Comparison of ENCODE assay signal across 18 cellular contexts in the genomic region with DNA sequence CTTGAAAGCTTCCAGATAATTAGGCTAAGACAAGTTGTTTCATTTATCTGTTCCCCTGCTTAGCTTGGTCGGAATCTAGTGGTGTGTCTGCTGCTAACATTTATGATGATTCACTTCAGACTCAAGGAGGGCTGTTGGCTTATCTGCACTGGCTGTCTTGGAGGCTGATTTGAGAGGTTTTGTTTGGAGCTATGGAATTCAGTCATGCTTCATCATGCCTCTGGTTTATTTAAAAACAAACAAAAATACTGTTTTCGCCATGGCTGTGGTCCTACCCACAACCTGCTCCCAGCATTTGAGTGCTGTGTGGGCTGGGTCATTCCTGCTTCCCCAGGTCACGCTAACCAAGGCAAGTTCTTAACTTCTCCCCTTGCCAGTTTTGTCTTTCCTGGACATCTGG. TPM values are rescaled to one million over a fixed set of nuclear protein-coding genes. Genes with fewer than 3 reads are reported as not detected.
DNase-seq lines count a peak whose midpoint lies in the region; ATAC-seq, FAIRE-seq and TF ChIP-seq lines count a peak whose summit lies in the region.
"Had no signal": no experiment of that assay in that cellular context is flagged by ENCODE, and none has a peak within 500 bp of the region (broad histone marks: within the 10 kb centered on the region; RNA-seq: fewer than 3 reads in every experiment).

No MANE protein-coding gene starts in this region.

- 85 to 95% (median 90%) methylated on average over 3 of the region's 3 CpGs for WGBS in small intestine, 3 donors

- FAIRE-seq in small intestine (lab: Jason Lieb, UNC), result no peak
- FAIRE-seq: pancreas had no signal

- no peak overlapping the region for H3K27ac Mint-ChIP-seq in osteocyte (ENCODE audit: unreplicated experiment)
- H3K27ac Mint-ChIP-seq: stimulated activated effector memory CD8-positive, alpha-beta T cell treated with anti-CD3 and anti-CD28 coated beads, Interleukin-12 subunit alpha, Interleukin-12 subunit beta, amount 100 ng/mL, for 72 hours had no signal

- H3K27ac ChIP-seq in small intestine (ENCODE audit: low read depth in 1 of 2, low read length in 1 of 2), result no peak overlapping the region
- H3K27ac ChIP-seq in PC-3 (ENCODE audit: low read length), result no peak overlapping the region
- H3K27ac ChIP-seq: BLaER1, body of pancreas, pancreas, PC-9, VCaP had no signal

- no TSS peak for BruUV-seq in PC-3 (replicated peaks; lab: Mats Ljungman, UMichigan)

- no peaks in the 10 kb centered on the region for H3K9me3 Mint-ChIP-seq in osteocyte (ENCODE audit: unreplicated experiment)
- H3K9me3 Mint-ChIP-seq: stimulated activated effector memory CD8-positive, alpha-beta T cell treated with anti-CD3 and anti-CD28 coated beads, Interleukin-12 subunit alpha, Interleukin-12 subunit beta, amount 100 ng/mL, for 72 hours had no signal

- H3K4me3 Mint-ChIP-seq in osteocyte (ENCODE audit: unreplicated experiment), result no peak overlapping the region
- H3K4me3 Mint-ChIP-seq: stimulated activated effector memory CD8-positive, alpha-beta T cell treated with anti-CD3 and anti-CD28 coated beads, Interleukin-12 subunit alpha, Interleukin-12 subunit beta, amount 100 ng/mL, for 72 hours had no signal

- no peak overlapping the region for H3K9ac ChIP-seq in PC-3 (ENCODE audit: low read length)
- H3K9ac ChIP-seq: BLaER1 had no signal

- CTCF ChIA-PET in PC-3 (lab: Charles Lee), result no interaction called here

- TF ChIP-seq CTCF in osteocyte (IDR thresholded peaks at IDR 0.05) (no peak), PC-3 (conservative IDR thresholded peaks at IDR 0.05; ENCODE audit: low read depth, low read length) (no peak)

- no peaks in the 10 kb centered on the region for H3K79me2 ChIP-seq in PC-3 (ENCODE audit: low read length)

- peak; percentile 83 for DNase-seq in AG08396 (ENCODE audit: low spot score)
- peak; percentile 83 for DNase-seq in HCEC 1CT
- peak; percentile 79 for DNase-seq in astrocyte of the hippocampus (ENCODE audit: low read depth, low spot score)
- DNase-seq in hepatic stellate cell (ENCODE audit: low spot score), result peak; percentile 90
- DNase-seq in small intestine, result no peak
- no peak for DNase-seq in osteocyte (ENCODE audit: extremely low spot score, unreplicated experiment)
- no peak for DNase-seq in PC-3
- DNase-seq: body of pancreas, DMS79, NCI-H187, NCI-H524, pancreas, PC-9 had no signal

- H3K27me3 ChIP-seq in small intestine (ENCODE audit: control insufficient read depth in 2 of 2, insufficient read depth in 2 of 2, low read length in 2 of 2) (no peaks in the 10 kb centered on the region), PC-3 (ENCODE audit: low read length) (no peaks in the 10 kb centered on the region)
- H3K27me3 ChIP-seq: BLaER1, body of pancreas, pancreas had no signal

- H3K4me1 ChIP-seq in small intestine (ENCODE audit: control insufficient read depth in 2 of 2, insufficient read depth in 1 of 2, low read depth in 1 of 2, low read length in 1 of 2) (no peaks in the 10 kb centered on the region), PC-3 (ENCODE audit: insufficient read depth, low read length) (no peaks in the 10 kb centered on the region)
- H3K4me1 ChIP-seq: body of pancreas, pancreas had no signal

- no peaks in the 10 kb centered on the region for H3K27me3 Mint-ChIP-seq in osteocyte (ENCODE audit: unreplicated experiment)

- H2AFZ ChIP-seq in PC-3 (ENCODE audit: low read length), result no peak overlapping the region
- H2AFZ ChIP-seq: PC-9 had no signal

- ATAC-seq in HG02678 (IDR thresholded peaks at IDR 0.05; ENCODE audit: unreplicated experiment) (no peak), PC-3 (no peak)
- ATAC-seq: body of pancreas; left lobe of liver; stimulated activated effector memory CD8-positive, alpha-beta T cell treated with anti-CD3 and anti-CD28 coated beads, Interleukin-12 subunit alpha, Interleukin-12 subunit beta, amount 100 ng/mL, for 72 hours had no signal

- H3K9me2 ChIP-seq in PC-3 (replicated peaks; ENCODE audit: low read length), result no peaks in the 10 kb centered on the region

- peaks cover 45% of the 10 kb centered on the region for H3K36me3 Mint-ChIP-seq in osteocyte (ENCODE audit: unreplicated experiment)

- H3F3A ChIP-seq in PC-3 (ENCODE audit: low read length, unreplicated experiment), result no peaks in the 10 kb centered on the region

- intact Hi-C loops in PC-3 (cut with micrococcal nuclease), result no loop called here

- H3K4me3 ChIP-seq in small intestine (ENCODE audit: low read depth in 1 of 2, low read length in 2 of 2) (no peak overlapping the region), PC-3 (ENCODE audit: low read length) (no peak overlapping the region)
- H3K4me3 ChIP-seq: BLaER1, body of pancreas, pancreas, PC-9 had no signal

- no peak overlapping the region for H3K4me2 ChIP-seq in PC-3 (ENCODE audit: low read length)
- H3K4me2 ChIP-seq: BLaER1, PC-9 had no signal

- peaks cover 20 to 32% of the 10 kb centered on the region in 2 donors for H3K36me3 ChIP-seq in small intestine (ENCODE audit: control insufficient read depth in 2 of 2, insufficient read depth in 2 of 2, low read length in 2 of 2)
- H3K36me3 ChIP-seq in PC-3 (ENCODE audit: low read depth, low read length), result peaks cover 48% of the 10 kb centered on the region

- H3K9me3 ChIP-seq in small intestine (ENCODE audit: control insufficient read depth, low read depth) (no peaks in the 10 kb centered on the region), PC-3 (ENCODE audit: low read length) (no peaks in the 10 kb centered on the region)
- H3K9me3 ChIP-seq: BLaER1, body of pancreas, pancreas had no signal

- POLR2A ChIA-PET in PC-3 (lab: Charles Lee; ENCODE audit: unreplicated experiment), result interaction anchor here (0.6 kb wide), 1 partner anchor 11 kb away, joined by 7 read pairs; no protein-coding TSS in a partner anchor

- H4K20me1 ChIP-seq in PC-3 (ENCODE audit: low read length), result no peaks in the 10 kb centered on the region

- H3K4me1 Mint-ChIP-seq in osteocyte (ENCODE audit: unreplicated experiment), result no peaks in the 10 kb centered on the region
- H3K4me1 Mint-ChIP-seq: stimulated activated effector memory CD8-positive, alpha-beta T cell treated with anti-CD3 and anti-CD28 coated beads, Interleukin-12 subunit alpha, Interleukin-12 subunit beta, amount 100 ng/mL, for 72 hours had no signal

RNA-seq across cellular contexts. Expression of gene ARPC1B, which starts 11.7 kb away (rescaled TPM):
- polyA plus RNA-seq in small intestine, result 100 to 1,000 TPM; 316 to 358 (median 316) TPM
- total RNA-seq in osteocyte (76.1 and 84.9 TPM in 2 replicates), PC-3 (2014; rRNA removed) (358 and 381 TPM in 2 replicates)

RNA-seq across cellular contexts. Expression of gene ARPC1A, which starts 37.1 kb away (rescaled TPM):
- polyA plus RNA-seq in small intestine, result 100 to 1,000 TPM; 216 to 407 (median 310) TPM
- total RNA-seq in osteocyte (103 and 105 TPM in 2 replicates), PC-3 (2014; rRNA removed) (183 and 193 TPM in 2 replicates)

RNA-seq across cellular contexts. Expression of gene PDAP1, which starts 45.6 kb away (rescaled TPM):
- polyA plus RNA-seq in small intestine, result 100 to 1,000 TPM; 108 to 212 (median 113) TPM
- total RNA-seq in osteocyte (107 and 116 TPM in 2 replicates), PC-3 (2014; rRNA removed) (58.6 and 84.7 TPM in 2 replicates)

RNA-seq across cellular contexts. Expression of gene BUD31, which starts 46.0 kb away (rescaled TPM):
- polyA plus RNA-seq in small intestine, result 100 to 1,000 TPM; 130 to 166 (median 135) TPM
- total RNA-seq in osteocyte, result 112 and 131 TPM in 2 replicates
- total RNA-seq in PC-3 (2014; rRNA removed), result 120 and 144 TPM in 2 replicates

Comparison
In these comparisons a context has a peak if more than half of its experiments do, and no peak if none do; other contexts are left out.
1. DNase-seq: peak in AG08396 (single experiment), HCEC 1CT (single experiment), astrocyte of the hippocampus (single experiment) and hepatic stellate cell (single experiment); none in small intestine (single experiment), osteocyte (single experiment) and PC-3 (single experiment).